ENCODE assay signal across 1 cellular context in the genomic region with DNA sequence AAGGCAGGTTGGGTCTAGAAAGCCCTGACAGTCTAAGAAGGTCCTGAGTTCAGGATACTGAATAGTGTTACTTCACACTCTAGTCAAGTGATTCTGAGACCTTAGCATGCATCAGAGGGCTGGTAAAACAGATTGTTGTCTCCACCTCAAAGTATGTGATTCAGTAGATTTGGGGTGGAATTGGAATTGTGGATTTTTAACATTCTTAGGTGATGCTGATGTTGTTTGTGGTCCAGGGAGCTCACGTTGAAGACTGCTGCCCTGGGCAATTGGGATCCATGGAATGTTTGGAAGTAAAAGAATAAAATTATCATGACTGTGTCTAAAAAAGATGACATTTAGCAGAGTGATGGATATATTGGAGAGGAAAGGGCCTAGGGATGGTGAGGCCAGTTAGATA.
TF ChIP-seq lines count a peak whose summit lies in the region.

No MANE protein-coding gene starts in this region.

TF ChIP-seq in WTC11, 78 proteins besides CTCF, POLR2A, EP300 and RAD21 (continued from another document):
- TF ChIP-seq, protein P1, sequence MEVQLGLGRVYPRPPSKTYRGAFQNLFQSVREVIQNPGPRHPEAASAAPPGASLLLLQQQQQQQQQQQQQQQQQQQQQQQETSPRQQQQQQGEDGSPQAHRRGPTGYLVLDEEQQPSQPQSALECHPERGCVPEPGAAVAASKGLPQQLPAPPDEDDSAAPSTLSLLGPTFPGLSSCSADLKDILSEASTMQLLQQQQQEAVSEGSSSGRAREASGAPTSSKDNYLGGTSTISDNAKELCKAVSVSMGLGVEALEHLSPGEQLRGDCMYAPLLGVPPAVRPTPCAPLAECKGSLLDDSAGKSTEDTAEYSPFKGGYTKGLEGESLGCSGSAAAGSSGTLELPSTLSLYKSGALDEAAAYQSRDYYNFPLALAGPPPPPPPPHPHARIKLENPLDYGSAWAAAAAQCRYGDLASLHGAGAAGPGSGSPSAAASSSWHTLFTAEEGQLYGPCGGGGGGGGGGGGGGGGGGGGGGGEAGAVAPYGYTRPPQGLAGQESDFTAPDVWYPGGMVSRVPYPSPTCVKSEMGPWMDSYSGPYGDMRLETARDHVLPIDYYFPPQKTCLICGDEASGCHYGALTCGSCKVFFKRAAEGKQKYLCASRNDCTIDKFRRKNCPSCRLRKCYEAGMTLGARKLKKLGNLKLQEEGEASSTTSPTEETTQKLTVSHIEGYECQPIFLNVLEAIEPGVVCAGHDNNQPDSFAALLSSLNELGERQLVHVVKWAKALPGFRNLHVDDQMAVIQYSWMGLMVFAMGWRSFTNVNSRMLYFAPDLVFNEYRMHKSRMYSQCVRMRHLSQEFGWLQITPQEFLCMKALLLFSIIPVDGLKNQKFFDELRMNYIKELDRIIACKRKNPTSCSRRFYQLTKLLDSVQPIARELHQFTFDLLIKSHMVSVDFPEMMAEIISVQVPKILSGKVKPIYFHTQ (CRISPR knock-in tag; IDR thresholded peaks at IDR 0.05): no peak
- TF ChIP-seq ZNF232 (CRISPR knock-in tag; IDR thresholded peaks at IDR 0.05) (no peak), SP1 (CRISPR knock-in tag; conservative IDR thresholded peaks at IDR 0.05) (no peak), ARID4B (CRISPR knock-in tag; IDR thresholded peaks at IDR 0.05; ENCODE audit: borderline replicate concordance) (no peak), GTF2I (CRISPR knock-in tag; conservative IDR thresholded peaks at IDR 0.05) (no peak), ZBTB43 (CRISPR knock-in tag; IDR thresholded peaks at IDR 0.05) (no peak), ATF6 (CRISPR knock-in tag; IDR thresholded peaks at IDR 0.05) (no peak), ZNF121 (CRISPR knock-in tag; IDR thresholded peaks at IDR 0.05) (no peak), TEAD1 (CRISPR knock-in tag; IDR thresholded peaks at IDR 0.05) (no peak), NR1H2 (CRISPR knock-in tag; IDR thresholded peaks at IDR 0.05) (no peak), JAZF1 (CRISPR knock-in tag; IDR thresholded peaks at IDR 0.05) (no peak), MXD4 (CRISPR knock-in tag; IDR thresholded peaks at IDR 0.05; ENCODE audit: borderline replicate concordance) (no peak), KAT7 (CRISPR knock-in tag; IDR thresholded peaks at IDR 0.05; ENCODE audit: borderline replicate concordance) (no peak), HMGXB4 (CRISPR knock-in tag; IDR thresholded peaks at IDR 0.05) (no peak)
- TF ChIP-seq, protein P2, sequence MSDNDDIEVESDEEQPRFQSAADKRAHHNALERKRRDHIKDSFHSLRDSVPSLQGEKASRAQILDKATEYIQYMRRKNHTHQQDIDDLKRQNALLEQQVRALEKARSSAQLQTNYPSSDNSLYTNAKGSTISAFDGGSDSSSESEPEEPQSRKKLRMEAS (CRISPR knock-in tag; IDR thresholded peaks at IDR 0.05): no peak
- TF ChIP-seq, protein P3, sequence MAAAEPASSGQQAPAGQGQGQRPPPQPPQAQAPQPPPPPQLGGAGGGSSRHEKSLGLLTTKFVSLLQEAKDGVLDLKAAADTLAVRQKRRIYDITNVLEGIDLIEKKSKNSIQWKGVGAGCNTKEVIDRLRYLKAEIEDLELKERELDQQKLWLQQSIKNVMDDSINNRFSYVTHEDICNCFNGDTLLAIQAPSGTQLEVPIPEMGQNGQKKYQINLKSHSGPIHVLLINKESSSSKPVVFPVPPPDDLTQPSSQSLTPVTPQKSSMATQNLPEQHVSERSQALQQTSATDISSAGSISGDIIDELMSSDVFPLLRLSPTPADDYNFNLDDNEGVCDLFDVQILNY (CRISPR knock-in tag; IDR thresholded peaks at IDR 0.05): no peak
- TF ChIP-seq, protein P4, sequence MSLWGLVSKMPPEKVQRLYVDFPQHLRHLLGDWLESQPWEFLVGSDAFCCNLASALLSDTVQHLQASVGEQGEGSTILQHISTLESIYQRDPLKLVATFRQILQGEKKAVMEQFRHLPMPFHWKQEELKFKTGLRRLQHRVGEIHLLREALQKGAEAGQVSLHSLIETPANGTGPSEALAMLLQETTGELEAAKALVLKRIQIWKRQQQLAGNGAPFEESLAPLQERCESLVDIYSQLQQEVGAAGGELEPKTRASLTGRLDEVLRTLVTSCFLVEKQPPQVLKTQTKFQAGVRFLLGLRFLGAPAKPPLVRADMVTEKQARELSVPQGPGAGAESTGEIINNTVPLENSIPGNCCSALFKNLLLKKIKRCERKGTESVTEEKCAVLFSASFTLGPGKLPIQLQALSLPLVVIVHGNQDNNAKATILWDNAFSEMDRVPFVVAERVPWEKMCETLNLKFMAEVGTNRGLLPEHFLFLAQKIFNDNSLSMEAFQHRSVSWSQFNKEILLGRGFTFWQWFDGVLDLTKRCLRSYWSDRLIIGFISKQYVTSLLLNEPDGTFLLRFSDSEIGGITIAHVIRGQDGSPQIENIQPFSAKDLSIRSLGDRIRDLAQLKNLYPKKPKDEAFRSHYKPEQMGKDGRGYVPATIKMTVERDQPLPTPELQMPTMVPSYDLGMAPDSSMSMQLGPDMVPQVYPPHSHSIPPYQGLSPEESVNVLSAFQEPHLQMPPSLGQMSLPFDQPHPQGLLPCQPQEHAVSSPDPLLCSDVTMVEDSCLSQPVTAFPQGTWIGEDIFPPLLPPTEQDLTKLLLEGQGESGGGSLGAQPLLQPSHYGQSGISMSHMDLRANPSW (CRISPR knock-in tag; conservative IDR thresholded peaks at IDR 0.05; ENCODE audit: low read depth): no peak
